ENCODE assay signal across 31 cellular contexts in genomic region chr17:11300738-11301137, GRCh38. TPM values are rescaled to one million over a fixed set of nuclear protein-coding genes. Genes with fewer than 3 reads are reported as not detected.
"Had no signal": no experiment of that assay in that cellular context is flagged by ENCODE, and none has a peak within 500 bp of the region (broad histone marks: within the 10 kb centered on the region; RNA-seq: fewer than 3 reads in every experiment).

No MANE protein-coding gene starts in this region.

- ATAC-seq: activated CD8-positive, alpha-beta T cell treated with anti-CD3 and anti-CD28 coated beads for 36 hours; activated T-cell treated with anti-CD3 and anti-CD28 coated beads, Interleukin-2, amount 50 U/mL, for 4 hours; activated T-helper 17 cell treated with anti-CD3 and anti-CD28 coated beads, Interleukin-2, amount 50 U/mL, for 72 hours; gastroesophageal sphincter had no signal

- DNase-seq: activated CD4-positive, alpha-beta T cell treated with anti-CD3 and anti-CD28 coated beads for 4 hours; activated CD4-positive, alpha-beta T cell treated with anti-CD3 and anti-CD28 coated beads, Interleukin-2, amount 50 U/mL, for 1 hour; activated CD4-positive, alpha-beta T cell treated with anti-CD3 and anti-CD28 coated beads, Interleukin-2, amount 50 U/mL, for 48 hours; activated CD4-positive, CD25-positive, alpha-beta regulatory T cell; activated CD4-positive, CD25-positive, alpha-beta regulatory T cell treated with anti-CD3 and anti-CD28 coated beads, Interleukin-2, amount 50 U/mL, for 72 hours; activated CD8-positive, alpha-beta memory T cell treated with anti-CD3 and anti-CD28 coated beads for 24 hours; activated CD8-positive, alpha-beta T cell treated with anti-CD3 and anti-CD28 coated beads for 36 hours; activated effector memory CD4-positive, alpha-beta T cell treated with Interleukin-2 at 50 U/mL for 16 hours; activated gamma-delta T cell treated with Interleukin-2 at 50 U/mL for 16 hours; activated naive CD4-positive, alpha-beta T cell treated with anti-CD3 and anti-CD28 coated beads, Interleukin-2, amount 50 U/mL, for 16 hours; activated naive CD4-positive, alpha-beta T cell treated with Interleukin-2 at 50 U/mL for 16 hours; activated T-cell treated with anti-CD3 and anti-CD28 coated beads, Interleukin-2, amount 50 U/mL, for 4 hours; amniotic stem cell; anterior cingulate cortex; brain microvascular endothelial cell; dorsolateral prefrontal cortex; effector memory CD4-positive, alpha-beta T cell; endodermal cell; esophagus squamous epithelium; foreskin melanocyte; T-helper 2 cell had no signal

- H3K4me1 ChIP-seq: esophagus squamous epithelium, gastroesophageal sphincter had no signal

- H3K27ac ChIP-seq: brain microvascular endothelial cell, coronary artery, esophagus squamous epithelium, gastroesophageal sphincter had no signal

- H3K27me3 ChIP-seq: brain microvascular endothelial cell, gastroesophageal sphincter had no signal

- H3K9me3 ChIP-seq: esophagus squamous epithelium, gastroesophageal sphincter had no signal

- H3K4me3 ChIP-seq: coronary artery, dorsolateral prefrontal cortex, esophagus squamous epithelium, gastroesophageal sphincter had no signal

- H3K36me3 ChIP-seq: brain microvascular endothelial cell, esophagus squamous epithelium, gastroesophageal sphincter had no signal

RNA-seq across cellular contexts. Expression of gene SHISA6, which starts 59.7 kb away (rescaled TPM):
- total RNA-seq: activated CD8-positive, alpha-beta T cell treated with anti-CD3 and anti-CD28 coated beads for 36 hours; activated T-cell treated with anti-CD3 and anti-CD28 coated beads, Interleukin-2, amount 50 U/mL, for 4 hours; activated T-helper 17 cell treated with anti-CD3 and anti-CD28 coated beads, Interleukin-2, amount 50 U/mL, for 72 hours; astrocyte; bronchial epithelial cell; epithelial cell of proximal tubule; fibroblast of lung; fibroblast of villous mesenchyme; glomerular endothelial cell; T-helper 1 cell treated with Interleukin-12 subunit alpha and Interleukin-12 subunit beta and Interleukin-4 antibody, amounts not matched to agents 30 ng/mL and 1 ng/mL, for 36 hours had no signal
- polyA plus RNA-seq: fibroblast of lung had no signal
